ENCODE assay signal across 11 cellular contexts in genomic region chr22:26416670-26417270, GRCh38. TPM values are rescaled to one million over a fixed set of nuclear protein-coding genes. Genes with fewer than 3 reads are reported as not detected.
A peak's percentile ranks its signal among the peaks of the same experiment; 100 is the strongest.
DNase-seq lines count a peak whose midpoint lies in the region; ATAC-seq, FAIRE-seq and TF ChIP-seq lines count a peak whose summit lies in the region.
"Had no signal": no experiment of that assay in that cellular context is flagged by ENCODE, and none has a peak within 500 bp of the region (broad histone marks: within the 10 kb centered on the region; RNA-seq: fewer than 3 reads in every experiment).

No MANE protein-coding gene starts in this region.

- ATAC-seq in RWPE2 (ENCODE audit: low read depth) (peak; percentile 96), sciatic nerve (no peak), GM21619 (IDR thresholded peaks at IDR 0.05; ENCODE audit: unreplicated experiment) (no peak)
- ATAC-seq: body of pancreas had no signal

- no peak overlapping the region for H3K4me3 ChIP-seq in RWPE2 (ENCODE audit: severe bottlenecking)
- H3K4me3 ChIP-seq in fibroblast of mammary gland (ENCODE audit: control insufficient read depth, low read depth, low read length), result no peak overlapping the region
- H3K4me3 ChIP-seq in Karpas-422 (ENCODE audit: low read length), result no peak overlapping the region
- no peak overlapping the region for H3K4me3 ChIP-seq in kidney (ENCODE audit: low read length in 2 of 2)
- H3K4me3 ChIP-seq: body of pancreas had no signal

- H3K4me2 ChIP-seq in Karpas-422 (ENCODE audit: low read depth, low read length, poor library complexity, severe bottlenecking), result no peak overlapping the region

- DNase-seq in GOT3 (lab: John Stamatoyannopoulos, UW), result peak; percentile 7
- DNase-seq in RWPE2 (ENCODE audit: low spot score), result peak; percentile 85
- peak; percentile 63 for DNase-seq in fibroblast of mammary gland (ENCODE audit: low read depth)
- peak; percentile 62 for DNase-seq in sciatic nerve (ENCODE audit: low spot score)
- DNase-seq in Karpas-422, result no peak
- DNase-seq in kidney, result no peak
- no peak for DNase-seq in T-helper 1 cell
- DNase-seq: NCI-H1417 treated with DMSO at 0.1 percent for 48 hours, SIG-M5 had no signal

- H3K36me3 ChIP-seq in RWPE2 (ENCODE audit: low read depth) (no peaks in the 10 kb centered on the region), Karpas-422 (ENCODE audit: insufficient read depth, low read length) (no peaks in the 10 kb centered on the region), kidney (ENCODE audit: control insufficient read depth in 1 of 2, insufficient read depth in 2 of 2, low read length in 2 of 2) (no peaks in the 10 kb centered on the region)

- H3K9ac ChIP-seq in Karpas-422 (ENCODE audit: low read length), result no peak overlapping the region
- H3K9ac ChIP-seq in kidney (ENCODE audit: low read length in 2 of 2), result no peak overlapping the region

- H3K4me1 ChIP-seq in RWPE2 (ENCODE audit: insufficient read depth, poor library complexity, severe bottlenecking) (peaks cover 20% of the 10 kb centered on the region), Karpas-422 (ENCODE audit: low read length) (no peaks in the 10 kb centered on the region), kidney (ENCODE audit: control insufficient read depth in 1 of 2, insufficient read depth in 1 of 2, low read depth in 1 of 2, low read length in 2 of 2) (no peaks in the 10 kb centered on the region)
- H3K4me1 ChIP-seq: body of pancreas had no signal

- FAIRE-seq in kidney (lab: Jason Lieb, UNC), result no peak

- H3K27ac ChIP-seq in RWPE2 (ENCODE audit: poor library complexity, severe bottlenecking) (peak overlapping the region; percentile 92), Karpas-422 (ENCODE audit: low read length) (no peak overlapping the region), kidney (ENCODE audit: low read depth in 2 of 2, low read length in 2 of 2) (no peak overlapping the region)
- H3K27ac ChIP-seq: body of pancreas had no signal

- no peak overlapping the region for H2AFZ ChIP-seq in Karpas-422 (ENCODE audit: low read length)

- no peaks in the 10 kb centered on the region for H3K27me3 ChIP-seq in RWPE2 (ENCODE audit: insufficient read depth, poor library complexity, severe bottlenecking)
- no peaks in the 10 kb centered on the region for H3K27me3 ChIP-seq in Karpas-422 (ENCODE audit: low read length)
- H3K27me3 ChIP-seq: body of pancreas had no signal

- H3K79me2 ChIP-seq in Karpas-422 (ENCODE audit: low read length), result no peaks in the 10 kb centered on the region

- H3K9me3 ChIP-seq in RWPE2 (ENCODE audit: severe bottlenecking) (no peaks in the 10 kb centered on the region), Karpas-422 (ENCODE audit: low read length) (no peaks in the 10 kb centered on the region), kidney (ENCODE audit: control insufficient read depth in 1 of 2, low read length in 2 of 2) (no peaks in the 10 kb centered on the region)
- H3K9me3 ChIP-seq: body of pancreas had no signal

- intact Hi-C loops in sciatic nerve (cut with DNase I), result no loop called here
- intact Hi-C loops in kidney (cut with DNase I), result no loop called here

- TF ChIP-seq CTCF in RWPE2 (IDR thresholded peaks at IDR 0.05; ENCODE audit: poor library complexity, severe bottlenecking), result no peak
- no peak for TF ChIP-seq CTCF in fibroblast of mammary gland (conservative IDR thresholded peaks at IDR 0.05; ENCODE audit: control insufficient read depth, insufficient read depth, low read depth, low read length)
- no peak for TF ChIP-seq CTCF in kidney (IDR thresholded peaks at IDR 0.05; ENCODE audit: borderline replicate concordance, extremely low read depth, insufficient read depth)

- no peaks in the 10 kb centered on the region for H3K9me2 ChIP-seq in Karpas-422 (replicated peaks; ENCODE audit: insufficient read depth, low read length)

- H4K20me1 ChIP-seq in Karpas-422 (ENCODE audit: insufficient read depth, low read depth, low read length), result no peaks in the 10 kb centered on the region

RNA-seq across cellular contexts. Expression of gene ASPHD2, which starts 12.3 kb away (rescaled TPM):
- total RNA-seq in sciatic nerve, result 1.2 TPM
- 30.7 and 33.3 TPM in 2 replicates for total RNA-seq in Karpas-422 (2014; rRNA removed; shearing (Covaris generic); ENCODE audit: low replicate concordance)
- total RNA-seq in kidney, result 4.5 TPM
- 3.3 TPM for polyA plus RNA-seq in kidney (ENCODE audit: insufficient read depth, low read depth, low replicate concordance)

Comparison
In these comparisons a context has a peak if more than half of its experiments do, and no peak if none do; other contexts are left out.
1. DNase-seq: peak in GOT3 (single experiment), RWPE2 (single experiment), fibroblast of mammary gland (single experiment) and sciatic nerve (single experiment); none in Karpas-422 (single experiment), kidney (single experiment) and T-helper 1 cell (0 of 5).